In the genomic region with DNA sequence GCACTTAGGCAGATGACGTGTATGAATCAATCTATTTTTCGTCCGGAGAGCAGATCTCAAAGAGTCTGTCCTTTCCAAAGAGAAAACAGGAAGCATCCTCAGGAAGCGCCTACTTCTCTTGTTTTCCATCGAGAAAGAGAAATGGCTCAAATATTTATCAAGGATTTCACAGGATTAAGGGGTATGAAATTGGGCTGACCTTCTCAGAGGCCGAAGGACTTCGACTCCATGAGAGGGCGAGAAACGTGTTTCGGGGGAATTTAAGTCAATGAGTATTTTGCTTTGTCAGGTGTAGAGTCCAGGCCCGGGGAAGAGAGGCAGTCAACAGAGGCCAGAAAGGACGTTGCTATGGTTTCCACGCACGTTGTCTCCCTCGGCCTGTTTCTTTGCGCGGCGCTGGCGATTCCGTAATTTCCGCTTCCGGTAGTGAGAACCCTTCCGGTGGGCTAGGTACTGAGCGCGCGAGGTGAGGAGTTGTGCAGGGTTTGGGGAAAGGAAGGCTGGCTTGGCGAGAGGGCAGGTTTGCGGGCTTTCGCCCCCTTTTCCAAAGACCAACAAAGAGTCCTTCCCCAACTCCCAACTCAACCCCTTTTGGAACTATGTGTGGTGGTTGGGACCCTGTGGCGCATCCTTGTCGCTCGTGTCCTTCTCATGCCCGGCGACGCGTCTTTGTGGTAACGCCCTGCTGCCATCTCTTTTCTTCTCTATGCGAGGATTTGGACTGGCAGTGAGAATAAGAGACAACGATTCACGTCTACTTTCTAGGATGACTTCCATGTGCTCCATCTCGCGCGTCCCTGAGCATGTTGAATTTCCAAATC, we compare ENCODE assay signal across 8 cellular contexts. TPM values are rescaled to one million over a fixed set of nuclear protein-coding genes. Genes with fewer than 3 reads are reported as not detected.
DNase-seq lines count a peak whose midpoint lies in the region; ATAC-seq and TF ChIP-seq lines count a peak whose summit lies in the region.

MRPS21 (plus strand) TSS at position 429 of the 821 bp plus-strand sequence. CDS start 506 bp downstream, outside the sequence.

- peaks cover 22% of the 10 kb centered on the region for H3K36me3 Mint-ChIP-seq in activated naive CD8-positive, alpha-beta T cell treated with anti-CD3 and anti-CD28 coated beads for 36 hours
- H3K36me3 Mint-ChIP-seq in osteocyte (ENCODE audit: unreplicated experiment): peaks cover 15% of the 10 kb centered on the region

- peak within 1 kb of the TSS; percentile 92 for H3K4me3 Mint-ChIP-seq in activated naive CD8-positive, alpha-beta T cell treated with anti-CD3 and anti-CD28 coated beads for 36 hours
- H3K4me3 Mint-ChIP-seq in osteocyte (ENCODE audit: unreplicated experiment): peak within 1 kb of the TSS; percentile 90

- peak within 1 kb of the TSS; percentile 80 for H3K4me2 ChIP-seq in SU-DHL-6 (ENCODE audit: low read depth, low read length, poor library complexity, severe bottlenecking)

- peaks cover 36% of the 10 kb centered on the region for H3K4me1 Mint-ChIP-seq in activated naive CD8-positive, alpha-beta T cell treated with anti-CD3 and anti-CD28 coated beads for 36 hours
- H3K4me1 Mint-ChIP-seq in osteocyte (ENCODE audit: unreplicated experiment): peaks cover 26% of the 10 kb centered on the region

- intact Hi-C loops in head of caudate nucleus (cut with DNase I): no loop called here

- peak; percentile 85 for TF ChIP-seq POLR2A in GM10847 (IDR thresholded peaks at IDR 0.05; ENCODE audit: extremely low read depth, insufficient read length)

- ATAC-seq in HG02759 (IDR thresholded peaks at IDR 0.05; ENCODE audit: unreplicated experiment): peak; percentile 99

- H3K9me3 ChIP-seq in SU-DHL-6 (ENCODE audit: insufficient read depth, low read length): no peaks in the 10 kb centered on the region
- no peaks in the 10 kb centered on the region for H3K9me3 ChIP-seq in thymus (ENCODE audit: control insufficient read depth)

- H3F3A ChIP-seq in SU-DHL-6 (ENCODE audit: insufficient read depth): no peaks in the 10 kb centered on the region

- peaks cover 25% of the 10 kb centered on the region for H3K79me2 ChIP-seq in SU-DHL-6 (ENCODE audit: insufficient read depth, low read length)

- DNase-seq in NCI-H1417 (lab: John Stamatoyannopoulos, UW) (peak; percentile 93 to 98 (median 97)), head of caudate nucleus (peak; percentile 85 to 96 (median 91)), osteocyte (ENCODE audit: extremely low spot score, unreplicated experiment) (peak; percentile 94)
- peak; percentile 90 for DNase-seq in activated naive CD8-positive, alpha-beta T cell treated with anti-CD3 and anti-CD28 coated beads for 36 hours

- H3K36me3 ChIP-seq in SU-DHL-6 (ENCODE audit: low read length) (0 out of 2 replicates have a peak, but pooled peaks cover 3% of the 10 kb centered on the region), thymus (ENCODE audit: control insufficient read depth, insufficient read depth) (peaks cover 11% of the 10 kb centered on the region)

- peak within 1 kb of the TSS; percentile 82 for H3K9ac ChIP-seq in SU-DHL-6 (ENCODE audit: low read length)

- no peaks in the 10 kb centered on the region for H3K9me2 ChIP-seq in SU-DHL-6 (replicated peaks; ENCODE audit: insufficient read depth, low read length)

- peak within 1 kb of the TSS; percentile 98 for H3K27ac Mint-ChIP-seq in activated naive CD8-positive, alpha-beta T cell treated with anti-CD3 and anti-CD28 coated beads for 36 hours
- H3K27ac Mint-ChIP-seq in osteocyte (ENCODE audit: unreplicated experiment): peak within 1 kb of the TSS; percentile 98

- H2AFZ ChIP-seq in SU-DHL-6 (ENCODE audit: low read depth, low read length, severe bottlenecking): peak within 1 kb of the TSS; percentile 79

- H4K20me1 ChIP-seq in SU-DHL-6 (ENCODE audit: low read depth, low read length): no peaks in the 10 kb centered on the region

- H3K4me1 ChIP-seq in thymus (ENCODE audit: control insufficient read depth, insufficient read depth, low read length): peaks cover 6% of the 10 kb centered on the region

- H3K27me3 Mint-ChIP-seq in activated naive CD8-positive, alpha-beta T cell treated with anti-CD3 and anti-CD28 coated beads for 36 hours: no peaks in the 10 kb centered on the region
- H3K27me3 Mint-ChIP-seq in osteocyte (ENCODE audit: unreplicated experiment): peaks cover 2% of the 10 kb centered on the region

- H3K27ac ChIP-seq in SU-DHL-6 (ENCODE audit: low read depth, low read length) (peak within 1 kb of the TSS; percentile 29), thymus (ENCODE audit: low read depth) (peak within 1 kb of the TSS; percentile 81)

- WGBS in thymus: 6% methylated on average over 43 of the region's 43 CpGs

- TF ChIP-seq CTCF in SU-DHL-6 (IDR thresholded peaks at IDR 0.05; ENCODE audit: insufficient read depth, low read length, poor library complexity, severe bottlenecking): no peak
- TF ChIP-seq CTCF in osteocyte (IDR thresholded peaks at IDR 0.05): no peak

- H3K9me3 Mint-ChIP-seq in activated naive CD8-positive, alpha-beta T cell treated with anti-CD3 and anti-CD28 coated beads for 36 hours: no peaks in the 10 kb centered on the region
- H3K9me3 Mint-ChIP-seq in osteocyte (ENCODE audit: unreplicated experiment): no peaks in the 10 kb centered on the region

- H3K27me3 ChIP-seq in SU-DHL-6 (ENCODE audit: low read length) (no peaks in the 10 kb centered on the region), thymus (ENCODE audit: control insufficient read depth, insufficient read depth) (no peaks in the 10 kb centered on the region)

- H3K4me3 ChIP-seq in SU-DHL-6 (ENCODE audit: insufficient read depth, low read length, poor library complexity, severe bottlenecking) (peak within 1 kb of the TSS; percentile 81), thymus (ENCODE audit: low read length) (peak within 1 kb of the TSS; percentile 77)

RNA-seq across cellular contexts. Expression of gene MRPS21, which starts in this region (rescaled TPM):
- total RNA-seq in activated naive CD8-positive, alpha-beta T cell treated with anti-CD3 and anti-CD28 coated beads for 36 hours: 10 to 100 TPM; 93.0 to 93.4 TPM
- 76.0 and 81.5 TPM in 2 replicates for total RNA-seq in osteocyte
- 114 TPM for polyA plus RNA-seq in thymus

Comparison
In these comparisons a context has a peak if more than half of its experiments do, and no peak if none do; other contexts are left out.
1. Peak in every context shown above with its lines: DNase-seq, ATAC-seq, H3K4me3 ChIP-seq and H3K27ac ChIP-seq.